8 cellular contexts compared by ENCODE assay signal in genomic region chr3:39447637-39448483, GRCh38. TPM values are rescaled to one million over a fixed set of nuclear protein-coding genes. Genes with fewer than 3 reads are reported as not detected.
DNase-seq lines count a peak whose midpoint lies in the region; ATAC-seq and TF ChIP-seq lines count a peak whose summit lies in the region.

No MANE protein-coding gene starts in this region.

- 0 out of 2 replicates have a peak, but pooled peaks cover 7% of the 10 kb centered on the region for H3F3A ChIP-seq in GM23248 (ENCODE audit: insufficient read depth)

- H3K27ac ChIP-seq in GM23248: no peak overlapping the region
- H3K27ac ChIP-seq in osteoblast (ENCODE audit: low read depth, low read length): no peak overlapping the region
- H3K27ac ChIP-seq in upper lobe of left lung: no peak overlapping the region

- TF ChIP-seq CTCF in osteoblast (IDR thresholded peaks at IDR 0.05; ENCODE audit: extremely low read depth, low read depth, low read length) (peak; percentile 91), upper lobe of left lung (IDR thresholded peaks at IDR 0.05) (peak; percentile 66 to 80 (median 77))

- WGBS in GM23248 (ENCODE audit: low coverage in 1 of 2, low lambda C conversion rate in 2 of 2, missing lambda C conversion rate in 2 of 2), 2 experiments: 17 to 18% methylated on average over 13 of the region's 13 CpGs
- WGBS in upper lobe of left lung, 2 donors: 24 to 26% methylated on average over 13 of the region's 13 CpGs

- H3K36me3 ChIP-seq in GM23248 (ENCODE audit: low read depth): no peaks in the 10 kb centered on the region
- H3K36me3 ChIP-seq in osteoblast (ENCODE audit: insufficient read depth, low read length): no peaks in the 10 kb centered on the region
- no peaks in the 10 kb centered on the region for H3K36me3 ChIP-seq in upper lobe of left lung

- H4K20me1 ChIP-seq in GM23248 (ENCODE audit: insufficient read depth) (no peaks in the 10 kb centered on the region), osteoblast (ENCODE audit: insufficient read depth, low read length) (no peaks in the 10 kb centered on the region)

- H3K4me2 ChIP-seq in GM23248 (ENCODE audit: unreplicated experiment) (peak overlapping the region; percentile 33), osteoblast (ENCODE audit: insufficient read depth, low read length) (peak overlapping the region; percentile 27)

- H3K9me3 ChIP-seq in GM23248 (ENCODE audit: low read depth) (no peaks in the 10 kb centered on the region), osteoblast (ENCODE audit: low read depth, low read length) (no peaks in the 10 kb centered on the region), upper lobe of left lung (no peaks in the 10 kb centered on the region)

- H3K4me3 ChIP-seq in GM23248 (no peak overlapping the region), osteoblast (ENCODE audit: insufficient read depth, low read length) (no peak overlapping the region), upper lobe of left lung (no peak overlapping the region)

- H2AFZ ChIP-seq in GM23248 (no peak overlapping the region), osteoblast (ENCODE audit: low read length) (no peak overlapping the region)

- peak; percentile 90 to 92 for ATAC-seq in upper lobe of left lung (ENCODE audit: low FRiP score in 2 of 2)

- H3K4me1 ChIP-seq in GM23248 (ENCODE audit: insufficient read depth) (peaks cover 5% of the 10 kb centered on the region), osteoblast (ENCODE audit: insufficient read depth, low read length) (no peaks in the 10 kb centered on the region), upper lobe of left lung (peaks cover 0 to 7% (median 5%) of the 10 kb centered on the region in 4 donors)

- H3K27me3 ChIP-seq in GM23248 (replicated peaks; ENCODE audit: insufficient read depth) (no peaks in the 10 kb centered on the region), osteoblast (ENCODE audit: insufficient read depth, low read length) (no peaks in the 10 kb centered on the region), upper lobe of left lung (no peaks in the 10 kb centered on the region)

- peak; percentile 83 for DNase-seq in ELR (ENCODE audit: low read depth)
- peak; percentile 83 for DNase-seq in GM23248
- DNase-seq in LoVo (ENCODE audit: low spot score): peak; percentile 81
- peak; percentile 36 for DNase-seq in SHP77 treated with DMSO at 0.1 percent for 48 hours (lab: John Stamatoyannopoulos, UW)
- DNase-seq in activated effector memory CD4-positive, alpha-beta T cell treated with anti-CD3 and anti-CD28 coated beads, Interleukin-2, amount 50 U/mL, for 16 hours: peak; percentile 77
- peak; percentile 65 for DNase-seq in foreskin melanocyte
- DNase-seq in osteoblast (ENCODE audit: insufficient read length, low spot score, missing footprints): peak; percentile 88
- DNase-seq in upper lobe of left lung: peak in 1 of 2 donors; percentile 79

- H3K79me2 ChIP-seq in GM23248 (ENCODE audit: insufficient read depth) (no peaks in the 10 kb centered on the region), osteoblast (ENCODE audit: insufficient read depth, low read length) (no peaks in the 10 kb centered on the region)

- TF ChIP-seq POLR2A in upper lobe of left lung (IDR thresholded peaks at IDR 0.05): no peak

- H3K9me2 ChIP-seq in GM23248 (ENCODE audit: insufficient read depth): no peaks in the 10 kb centered on the region

- in situ Hi-C loops in GM23248 (cut with MboI): no loop called here

- TF ChIP-seq EP300 in upper lobe of left lung (IDR thresholded peaks at IDR 0.05): no peak

- H3K9ac ChIP-seq in GM23248: no peak overlapping the region

RNA-seq across cellular contexts. Expression of gene MOBP, which starts 19.6 kb away (rescaled TPM):
- total RNA-seq in GM23248 (2014; rRNA removed; shearing (Covaris generic)): not detected in 2 replicates
- not detected in 2 replicates for polyA plus RNA-seq in GM23248 (2016; fragmentation: Nextera tagmentation; extraction: Ambion mirVana)
- total RNA-seq in osteoblast (not detected in 2 replicates), upper lobe of left lung (under 1 TPM in 1 of 6 donors, not detected in 5; 0.22 TPM)

RNA-seq across cellular contexts. Expression of gene RPSA, which starts 41.3 kb away (rescaled TPM):
- total RNA-seq in GM23248 (2014; rRNA removed; shearing (Covaris generic)): 1,561 and 1,590 TPM in 2 replicates
- polyA plus RNA-seq in GM23248 (2016; fragmentation: Nextera tagmentation; extraction: Ambion mirVana): 406 and 418 TPM in 2 replicates
- 1,028 and 1,154 TPM in 2 replicates for total RNA-seq in osteoblast
- total RNA-seq in upper lobe of left lung: 100 to 1,000 TPM; 317 to 921 (median 709) TPM
